ENCODE assay signal across 33 cellular contexts in genomic region chr19:41617941-41618730, GRCh38. TPM values are rescaled to one million over a fixed set of nuclear protein-coding genes. Genes with fewer than 3 reads are reported as not detected.
"Had no signal": no experiment of that assay in that cellular context is flagged by ENCODE, and none has a peak within 500 bp of the region (broad histone marks: within the 10 kb centered on the region; RNA-seq: fewer than 3 reads in every experiment).

No MANE protein-coding gene starts in this region.

- H3K36me3 Mint-ChIP-seq: activated naive CD4-positive, alpha-beta T cell treated with anti-CD3 and anti-CD28 coated beads, Interleukin-2, amount 10 ng/mL, durations not matched to agents 7 days and 5 days; brain had no signal

- H3K36me3 ChIP-seq: MG63, SJCRH30, WERI-Rb-1 had no signal

- H3K27ac Mint-ChIP-seq: activated CD4-positive, alpha-beta T cell treated with anti-CD3 and anti-CD28 coated beads, Interleukin-2, amount 10 ng/mL, durations not matched to agents 24 days and 14 days; activated CD8-positive, alpha-beta T cell treated with anti-CD3 and anti-CD28 coated beads for 36 hours; activated naive CD4-positive, alpha-beta T cell treated with anti-CD3 and anti-CD28 coated beads, Interleukin-2, amount 10 ng/mL, durations not matched to agents 7 days and 5 days; activated naive CD8-positive, alpha-beta T cell; activated naive CD8-positive, alpha-beta T cell treated with anti-CD3 and anti-CD28 coated beads, Interleukin-2, amount 50 U/mL, for 24 hours; activated T-helper 2 cell treated with anti-CD3 and anti-CD28 coated beads, Interferon-gamma antibody, Interleukin-2, Interleukin-4, amounts not matched to agents 10 μg/mL and 5 μg/mL and 100 μg/mL, durations not matched to agents 14 hours and 24 hours and 36 hours; brain had no signal

- H3K4me1 ChIP-seq: SJCRH30 had no signal

- H3K27me3 ChIP-seq: MG63 had no signal

- H3K9me3 Mint-ChIP-seq: activated CD4-positive, alpha-beta T cell treated with anti-CD3 and anti-CD28 coated beads, Interleukin-2, amount 10 ng/mL, durations not matched to agents 24 days and 14 days; activated CD8-positive, alpha-beta T cell treated with anti-CD3 and anti-CD28 coated beads for 36 hours; activated naive CD4-positive, alpha-beta T cell treated with anti-CD3 and anti-CD28 coated beads, Interleukin-2, amount 10 ng/mL, durations not matched to agents 7 days and 5 days; activated naive CD8-positive, alpha-beta T cell treated with anti-CD3 and anti-CD28 coated beads, Interleukin-2, amount 50 U/mL, for 24 hours; activated T-helper 2 cell treated with anti-CD3 and anti-CD28 coated beads, Interferon-gamma antibody, Interleukin-2, Interleukin-4, amounts not matched to agents 10 μg/mL and 5 μg/mL and 100 μg/mL, durations not matched to agents 14 hours and 24 hours and 36 hours had no signal

- H3K4me3 ChIP-seq: MG63, SJCRH30, SK-N-MC had no signal

- H3K4me3 Mint-ChIP-seq: activated CD4-positive, alpha-beta T cell treated with anti-CD3 and anti-CD28 coated beads, Interleukin-2, amount 10 ng/mL, durations not matched to agents 24 days and 14 days; activated CD8-positive, alpha-beta T cell treated with anti-CD3 and anti-CD28 coated beads for 36 hours; activated naive CD4-positive, alpha-beta T cell treated with anti-CD3 and anti-CD28 coated beads, Interleukin-2, amount 10 ng/mL, durations not matched to agents 7 days and 5 days; activated naive CD8-positive, alpha-beta T cell; activated naive CD8-positive, alpha-beta T cell treated with anti-CD3 and anti-CD28 coated beads, Interleukin-2, amount 50 U/mL, for 24 hours; brain had no signal

- H3K9me3 ChIP-seq: MG63, SJCRH30 had no signal

- H3K4me1 Mint-ChIP-seq: activated CD4-positive, alpha-beta T cell treated with anti-CD3 and anti-CD28 coated beads, Interleukin-2, amount 10 ng/mL, durations not matched to agents 24 days and 14 days; activated naive CD4-positive, alpha-beta T cell treated with anti-CD3 and anti-CD28 coated beads, Interleukin-2, amount 10 ng/mL, durations not matched to agents 7 days and 5 days; activated naive CD8-positive, alpha-beta T cell treated with anti-CD3 and anti-CD28 coated beads, Interleukin-2, amount 50 U/mL, for 24 hours; brain had no signal

- DNase-seq: activated CD4-positive, alpha-beta T cell treated with anti-CD3 and anti-CD28 coated beads, Interleukin-2, amount 10 ng/mL, durations not matched to agents 24 days and 14 days; activated CD4-positive, alpha-beta T cell treated with anti-CD3 and anti-CD28 coated beads, Interleukin-2, amount 50 U/mL, for 4 hours; activated CD8-positive, alpha-beta T cell treated with anti-CD3 and anti-CD28 coated beads for 36 hours; activated naive CD4-positive, alpha-beta T cell treated with anti-CD3 and anti-CD28 coated beads, Interleukin-2, amount 10 ng/mL, durations not matched to agents 7 days and 5 days; activated naive CD8-positive, alpha-beta T cell treated with anti-CD3 and anti-CD28 coated beads, Interleukin-2, amount 50 U/mL, for 24 hours; activated T-cell treated with anti-CD3 and anti-CD28 coated beads, Interleukin-2, amount 50 U/mL, for 1 hour; anterior cingulate cortex; caudate nucleus; cerebellar nuclear complex; Kasumi-1; KG1; MG63; NCI-H1048; NCI-H1105 treated with DMSO at 0.1 percent for 48 hours; NCI-H1436; NCI-H1694; NCI-H2029; NCI-H345; NCI-H524 treated with DMSO at 0.1 percent for 48 hours; SHP77; SJCRH30; T1000; WERI-Rb-1 had no signal

- H3K27ac ChIP-seq: SJCRH30, SK-N-MC, WERI-Rb-1 had no signal

- ATAC-seq: activated CD8-positive, alpha-beta T cell treated with anti-CD3 and anti-CD28 coated beads for 36 hours; activated naive CD8-positive, alpha-beta T cell treated with anti-CD3 and anti-CD28 coated beads, Interleukin-2, amount 50 U/mL, for 24 hours; Panc1 had no signal

RNA-seq across cellular contexts. Expression of gene CEACAM4, which starts 8.7 kb away (rescaled TPM):
- total RNA-seq: activated CD4-positive, alpha-beta T cell treated with anti-CD3 and anti-CD28 coated beads, Interleukin-2, amount 10 ng/mL, durations not matched to agents 24 days and 14 days; activated CD8-positive, alpha-beta T cell treated with anti-CD3 and anti-CD28 coated beads for 36 hours; activated T-helper 2 cell treated with anti-CD3 and anti-CD28 coated beads, Interferon-gamma antibody, Interleukin-2, Interleukin-4, amounts not matched to agents 10 μg/mL and 5 μg/mL and 100 μg/mL, durations not matched to agents 14 hours and 24 hours and 36 hours; bronchial epithelial cell; NCI-H460; RPMI7951; SJCRH30; T-helper 1 cell treated with Interleukin-12 subunit alpha and Interleukin-12 subunit beta and Interleukin-4 antibody, amounts not matched to agents 30 ng/mL and 1 ng/mL, for 36 hours; T-helper 2 cell treated with Interferon-gamma antibody and Interleukin-4, amounts not matched to agents 100 ng/mL and 5 ng/mL, for 36 hours had no signal

RNA-seq across cellular contexts. Expression of gene CEACAM21, which starts 42.2 kb away (rescaled TPM):
- total RNA-seq: bronchial epithelial cell, NCI-H460, RPMI7951 had no signal
